In the genomic region with DNA sequence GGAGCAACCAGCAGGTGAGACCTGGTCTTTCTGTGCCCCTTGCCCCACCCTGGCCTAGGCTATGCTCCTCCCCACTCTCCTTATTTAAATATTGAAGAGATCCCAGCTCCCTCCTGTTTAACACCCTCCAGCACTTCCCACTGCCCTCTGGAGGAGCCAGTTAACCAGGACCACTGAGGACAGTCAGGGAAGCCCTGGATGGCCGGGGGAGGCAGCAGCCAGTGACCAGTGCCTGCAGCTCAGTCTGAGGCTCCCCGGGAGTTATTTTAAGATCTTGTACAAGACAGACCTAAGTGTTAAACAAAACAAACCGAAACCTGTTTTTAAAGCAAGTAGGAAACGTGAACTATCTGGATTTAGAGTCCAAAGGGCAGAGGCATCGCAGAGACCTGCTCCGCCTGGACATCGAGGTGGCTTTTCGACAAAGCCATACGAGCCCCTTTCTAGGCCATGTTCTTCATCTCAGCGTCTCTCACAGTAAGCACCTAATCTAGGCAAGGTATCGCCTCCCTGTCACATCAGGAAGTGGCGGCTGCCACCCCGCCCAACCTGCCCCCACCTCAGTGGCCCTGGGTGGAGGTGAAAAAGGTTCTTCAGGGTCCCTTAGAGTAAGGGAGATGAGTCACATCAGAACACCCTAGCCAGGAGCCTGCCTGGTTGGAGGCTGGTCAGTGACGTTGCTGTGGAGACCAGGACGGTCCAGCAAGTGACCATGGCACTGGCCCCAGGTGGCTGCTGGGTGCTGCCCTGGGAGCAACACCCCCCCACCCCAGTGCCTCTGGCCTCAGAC, we compare ENCODE assay signal across 1 cellular context.
TF ChIP-seq lines count a peak whose summit lies in the region.

No MANE protein-coding gene starts in this region.

TF ChIP-seq in WTC11, 78 proteins besides CTCF, POLR2A, EP300 and RAD21 (continued from another document):
- TF ChIP-seq, protein P1, sequence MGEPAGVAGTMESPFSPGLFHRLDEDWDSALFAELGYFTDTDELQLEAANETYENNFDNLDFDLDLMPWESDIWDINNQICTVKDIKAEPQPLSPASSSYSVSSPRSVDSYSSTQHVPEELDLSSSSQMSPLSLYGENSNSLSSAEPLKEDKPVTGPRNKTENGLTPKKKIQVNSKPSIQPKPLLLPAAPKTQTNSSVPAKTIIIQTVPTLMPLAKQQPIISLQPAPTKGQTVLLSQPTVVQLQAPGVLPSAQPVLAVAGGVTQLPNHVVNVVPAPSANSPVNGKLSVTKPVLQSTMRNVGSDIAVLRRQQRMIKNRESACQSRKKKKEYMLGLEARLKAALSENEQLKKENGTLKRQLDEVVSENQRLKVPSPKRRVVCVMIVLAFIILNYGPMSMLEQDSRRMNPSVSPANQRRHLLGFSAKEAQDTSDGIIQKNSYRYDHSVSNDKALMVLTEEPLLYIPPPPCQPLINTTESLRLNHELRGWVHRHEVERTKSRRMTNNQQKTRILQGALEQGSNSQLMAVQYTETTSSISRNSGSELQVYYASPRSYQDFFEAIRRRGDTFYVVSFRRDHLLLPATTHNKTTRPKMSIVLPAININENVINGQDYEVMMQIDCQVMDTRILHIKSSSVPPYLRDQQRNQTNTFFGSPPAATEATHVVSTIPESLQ (CRISPR knock-in tag; IDR thresholded peaks at IDR 0.05): no peak
- no peak for TF ChIP-seq HMGA2 (CRISPR knock-in tag; IDR thresholded peaks at IDR 0.05)
- TF ChIP-seq, protein P2, sequence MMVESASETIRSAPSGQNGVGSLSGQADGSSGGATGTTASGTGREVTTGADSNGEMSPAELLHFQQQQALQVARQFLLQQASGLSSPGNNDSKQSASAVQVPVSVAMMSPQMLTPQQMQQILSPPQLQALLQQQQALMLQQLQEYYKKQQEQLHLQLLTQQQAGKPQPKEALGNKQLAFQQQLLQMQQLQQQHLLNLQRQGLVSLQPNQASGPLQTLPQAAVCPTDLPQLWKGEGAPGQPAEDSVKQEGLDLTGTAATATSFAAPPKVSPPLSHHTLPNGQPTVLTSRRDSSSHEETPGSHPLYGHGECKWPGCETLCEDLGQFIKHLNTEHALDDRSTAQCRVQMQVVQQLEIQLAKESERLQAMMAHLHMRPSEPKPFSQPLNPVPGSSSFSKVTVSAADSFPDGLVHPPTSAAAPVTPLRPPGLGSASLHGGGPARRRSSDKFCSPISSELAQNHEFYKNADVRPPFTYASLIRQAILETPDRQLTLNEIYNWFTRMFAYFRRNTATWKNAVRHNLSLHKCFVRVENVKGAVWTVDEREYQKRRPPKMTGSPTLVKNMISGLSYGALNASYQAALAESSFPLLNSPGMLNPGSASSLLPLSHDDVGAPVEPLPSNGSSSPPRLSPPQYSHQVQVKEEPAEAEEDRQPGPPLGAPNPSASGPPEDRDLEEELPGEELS (CRISPR knock-in tag; IDR thresholded peaks at IDR 0.05): no peak
- TF ChIP-seq TEAD1 (CRISPR knock-in tag; IDR thresholded peaks at IDR 0.05): no peak
